In the genomic region with DNA sequence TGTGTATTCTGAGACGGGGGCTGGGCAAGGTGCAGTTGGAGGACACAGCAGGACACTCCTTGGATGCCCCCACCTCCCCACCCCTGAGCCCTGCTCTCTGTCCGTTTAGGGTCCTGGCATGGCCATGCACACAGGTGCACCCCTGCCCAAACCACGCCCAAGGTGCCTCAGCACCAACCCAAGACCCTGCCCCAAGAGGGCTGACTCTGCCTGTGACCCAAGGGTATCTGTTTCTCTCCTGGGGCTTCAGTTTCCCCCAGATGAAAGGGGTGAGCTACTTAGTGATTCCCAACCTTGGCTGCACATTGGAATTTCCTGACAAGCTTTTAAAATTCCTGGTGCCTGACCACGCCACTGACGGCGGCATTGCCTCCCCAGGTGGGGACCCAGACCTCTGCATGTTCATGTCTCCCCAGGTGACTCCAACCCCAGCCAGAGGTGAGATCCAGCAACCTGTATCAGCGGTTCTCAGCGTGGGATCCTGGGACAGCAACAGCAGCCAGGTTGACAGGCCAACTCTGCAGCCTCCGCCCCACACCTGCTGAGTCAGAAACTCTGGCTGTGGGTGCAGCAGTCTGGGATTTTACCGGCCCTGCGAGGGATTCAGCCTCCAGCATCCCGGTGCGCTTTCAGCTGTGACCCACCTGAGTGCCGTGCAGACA, we compare ENCODE assay signal across 20 cellular contexts.
"Had no signal": no experiment of that assay in that cellular context is flagged by ENCODE, and none has a peak within 500 bp of the region (broad histone marks: within the 10 kb centered on the region; RNA-seq: fewer than 3 reads in every experiment).

No MANE protein-coding gene starts in this region.

- H3K27ac Mint-ChIP-seq: endodermal cell, natural killer cell, progenitor cell of endocrine pancreas had no signal

- H3K4me3 ChIP-seq: coronary artery, gastrocnemius medialis, heart right ventricle, lung, ovary, smooth muscle cell had no signal

- DNase-seq: effector CD4-positive, alpha-beta T cell; endodermal cell; gastrocnemius medialis; heart right ventricle; left colon; left ventricle myocardium superior; natural killer cell; nucleus accumbens; ovary; right cardiac atrium; stimulated activated CD4-positive, alpha-beta T cell treated with anti-CD3 and anti-CD28 coated beads, Interleukin-2, amount 100 ng/mL, for 48 hours; stimulated activated naive CD4-positive, alpha-beta T cell treated with Interleukin-2 at 50 U/mL for 16 hours; trophoblast cell had no signal

- H3K4me3 Mint-ChIP-seq: endodermal cell, natural killer cell, neural crest cell had no signal

- ATAC-seq: gastrocnemius medialis, left colon had no signal

- H3K36me3 ChIP-seq: gastrocnemius medialis, heart right ventricle, ovary had no signal

- H3K36me3 Mint-ChIP-seq: natural killer cell had no signal

- H3K4me1 ChIP-seq: gastrocnemius medialis, heart right ventricle had no signal

- H3K27ac ChIP-seq: coronary artery, gastrocnemius medialis, heart right ventricle, ovary had no signal

- FAIRE-seq: keratinocyte, urothelium cell line had no signal

- H3K9me3 Mint-ChIP-seq: endodermal cell, natural killer cell, neural crest cell had no signal

- H3K4me1 Mint-ChIP-seq: natural killer cell, neural crest cell had no signal

- H3K9me3 ChIP-seq: gastrocnemius medialis, heart right ventricle, ovary had no signal
